Comparison of ENCODE assay signal across 13 cellular contexts in the genomic region with DNA sequence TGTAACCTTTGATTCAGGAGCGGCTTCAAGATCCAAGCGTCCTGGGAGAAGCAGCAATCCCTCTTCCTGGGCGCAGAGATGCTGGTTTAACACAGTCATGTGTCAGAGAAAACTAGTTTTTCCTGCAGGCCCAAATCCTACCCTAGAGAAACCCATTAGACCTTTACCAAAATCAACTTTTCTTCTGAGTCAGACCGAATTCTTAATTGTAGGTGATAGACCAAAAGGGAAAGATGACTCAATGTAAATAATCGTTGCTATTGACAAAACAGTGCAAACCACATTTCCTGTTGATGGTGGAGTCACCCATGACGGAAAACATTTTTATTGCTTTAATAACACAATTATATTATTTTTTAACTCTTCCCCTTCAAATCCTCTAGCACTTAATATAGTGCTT. TPM values are rescaled to one million over a fixed set of nuclear protein-coding genes. Genes with fewer than 3 reads are reported as not detected.
DNase-seq lines count a peak whose midpoint lies in the region; ATAC-seq, FAIRE-seq and TF ChIP-seq lines count a peak whose summit lies in the region.
"Had no signal": no experiment of that assay in that cellular context is flagged by ENCODE, and none has a peak within 500 bp of the region (broad histone marks: within the 10 kb centered on the region; RNA-seq: fewer than 3 reads in every experiment).

No MANE protein-coding gene starts in this region.

- no peak overlapping the region for H4K91ac ChIP-seq in IMR-90 (ENCODE audit: insufficient read depth, low read depth, low read length)

- no peak overlapping the region for H3K4me3 ChIP-seq in IMR-90 (ENCODE audit: insufficient read depth, low read depth, low read length)
- H3K4me3 ChIP-seq in HepG2 (replicated peaks in 1 of 3; ENCODE audit: insufficient read depth in 1 of 3, low read depth in 2 of 3, low read length in 3 of 3) = no peak overlapping the region
- H3K4me3 ChIP-seq: gastrocnemius medialis had no signal

- TF ChIP-seq RAD21 in IMR-90 (IDR thresholded peaks at IDR 0.05; ENCODE audit: low read length) (no peak), HepG2 (CRISPR knock-in tag; IDR thresholded peaks at IDR 0.05) (no peak)

- H2BK15ac ChIP-seq in IMR-90 (ENCODE audit: low read depth, low read length) = no peak overlapping the region

- H4K8ac ChIP-seq in IMR-90 (ENCODE audit: low read depth in 2 of 2, low read length in 2 of 2) = no peak overlapping the region

- H3K4me1 ChIP-seq in IMR-90 (ENCODE audit: control insufficient read depth, insufficient read depth, low read length) (no peaks in the 10 kb centered on the region), HepG2 (ENCODE audit: insufficient read depth, low read length) (no peaks in the 10 kb centered on the region)
- H3K4me1 ChIP-seq: gastrocnemius medialis had no signal

- H3K9me3 ChIP-seq in IMR-90 (ENCODE audit: control insufficient read depth, insufficient read depth, low read length) (0 out of 2 replicates have a peak, but pooled peaks cover 4% of the 10 kb centered on the region), HepG2 (ENCODE audit: low read length) (no peaks in the 10 kb centered on the region)
- H3K9me3 ChIP-seq: gastrocnemius medialis had no signal

- in situ Hi-C loops in IMR-90 (cut with MboI; ENCODE audit: low sequenced_read_pairs) (no loop called here), HepG2 (cut with HindIII; ENCODE audit: extremely low pct_ligation_motif_present, low pct_unique_long_range_greater_than_20kb) (no loop called here)

- WGBS in IMR-90 (ENCODE audit: extremely low coverage in 2 of 2, insufficient read length in 1 of 2), 2 experiments = no CpG with 5 or more reads among the region's 6 CpGs
- 44% methylated on average over 6 of the region's 6 CpGs for WGBS in HepG2 (ENCODE audit: low lambda C conversion rate)

- no peak overlapping the region for H2AK9ac ChIP-seq in IMR-90 (replicated peaks; ENCODE audit: low read depth, low read length, poor library complexity)

- H3K79me1 ChIP-seq in IMR-90 (ENCODE audit: low read depth in 1 of 2, low read length in 2 of 2) = no peaks in the 10 kb centered on the region

- no peak overlapping the region for H3K23ac ChIP-seq in IMR-90 (ENCODE audit: low read depth, low read length)

- TF ChIP-seq EP300 in HepG2 (IDR thresholded peaks at IDR 0.05; ENCODE audit: low read depth in 2 of 2, low read length in 2 of 2) (no peak; a peak in 1 of 4 replicates), HepG2 (CRISPR knock-in tag; IDR thresholded peaks at IDR 0.05; ENCODE audit: borderline replicate concordance) (no peak)

- peak; percentile 74 for DNase-seq in ELR (ENCODE audit: low read depth)
- DNase-seq in IMR-90 = no peak
- peak; percentile 46 for DNase-seq in foreskin melanocyte
- no peak for DNase-seq in HepG2 (ENCODE audit: low spot score)
- DNase-seq in NCI-H524 (lab: John Stamatoyannopoulos, UW) = no peak
- DNase-seq in activated CD4-positive, alpha-beta T cell treated with anti-CD3 and anti-CD28 coated beads for 48 hours = no peak
- DNase-seq in stimulated activated CD4-positive, alpha-beta T cell treated with anti-CD3 and anti-CD28 coated beads, Interleukin-4, amount 100 ng/mL, for 1 hour = no peak
- DNase-seq: activated naive CD8-positive, alpha-beta T cell treated with anti-CD3 and anti-CD28 coated beads, Interleukin-2, amount 50 U/mL, for 24 hours; gastrocnemius medialis; naive B cell; stimulated activated CD4-positive, alpha-beta T cell treated with anti-CD3 and anti-CD28 coated beads, Interleukin-1b, Interleukin-23, amount 100 ng/mL, for 48 hours had no signal

- H4K5ac ChIP-seq in IMR-90 (ENCODE audit: low read depth, low read length) = no peak overlapping the region

- H3K79me2 ChIP-seq in HepG2 (ENCODE audit: insufficient read depth, low read length) = no peaks in the 10 kb centered on the region

- intact Hi-C loops in IMR-90 (cut with micrococcal nuclease) (no loop called here), HepG2 (cut with micrococcal nuclease; ENCODE audit: unreplicated experiment) (no loop called here)

- H3K4ac ChIP-seq in IMR-90 (ENCODE audit: low read depth, low read length) = no peak overlapping the region

- FAIRE-seq in HepG2 (lab: Jason Lieb, UNC) = no peak

- TF ChIP-seq POLR2A in IMR-90 (IDR thresholded peaks at IDR 0.05; ENCODE audit: low read depth, low read length) = no peak
- no peak for TF ChIP-seq POLR2A in HepG2 (IDR thresholded peaks at IDR 0.05; ENCODE audit: insufficient read depth in 1 of 2, low read depth in 2 of 2, low read length in 2 of 2)

- dilution Hi-C loops in IMR-90 (cut with HindIII; ENCODE audit: low sequenced_read_pairs, unreplicated experiment) = no loop called here

- no peaks in the 10 kb centered on the region for H3K9me1 ChIP-seq in IMR-90 (ENCODE audit: insufficient read depth, low read length)

- no peak overlapping the region for H3K4me2 ChIP-seq in IMR-90 (ENCODE audit: low read depth, low read length)
- H3K4me2 ChIP-seq in HepG2 (ENCODE audit: low read depth, low read length) = no peak overlapping the region

- H3K14ac ChIP-seq in IMR-90 (replicated peaks; ENCODE audit: low read depth, low read length) = no peak overlapping the region

- TF ChIP-seq CTCF in IMR-90 (conservative IDR thresholded peaks at IDR 0.05; ENCODE audit: low read depth, low read length) (no peak), HepG2 (CRISPR knock-in tag; IDR thresholded peaks at IDR 0.05) (no peak)

- H3K27me3 ChIP-seq in IMR-90 (ENCODE audit: control insufficient read depth, insufficient read depth, low read length) (no peaks in the 10 kb centered on the region), HepG2 (ENCODE audit: control insufficient read depth in 1 of 2, insufficient read depth in 2 of 2, low read length in 2 of 2) (no peaks in the 10 kb centered on the region)
- H3K27me3 ChIP-seq: gastrocnemius medialis had no signal

- H4K20me1 ChIP-seq in IMR-90 (ENCODE audit: insufficient read depth, low read length) (no peaks in the 10 kb centered on the region), HepG2 (ENCODE audit: insufficient read depth, low read length) (no peaks in the 10 kb centered on the region)

- H3K9ac ChIP-seq in IMR-90 (ENCODE audit: low read depth, low read length) (no peak overlapping the region), HepG2 (ENCODE audit: insufficient read depth, low read depth, low read length) (no peak overlapping the region)

- H3K27ac ChIP-seq in IMR-90 (ENCODE audit: insufficient read depth, low read length) = no peak overlapping the region
- H3K27ac ChIP-seq in HepG2 (ENCODE audit: extremely low read length, insufficient read depth, low read length) = no peak overlapping the region
- H3K27ac ChIP-seq: gastrocnemius medialis, HL-60 had no signal

- POLR2A ChIA-PET in IMR-90 (lab: Charles Lee; ENCODE audit: unreplicated experiment) = no interaction called here
- POLR2A ChIA-PET in HepG2 (lab: Yijun Ruan, JAX) = no interaction called here

- H2AFZ ChIP-seq in IMR-90 (replicated peaks; ENCODE audit: low read length, poor library complexity) = no peak overlapping the region
- H2AFZ ChIP-seq in HepG2 (ENCODE audit: low read length) = no peak overlapping the region

- H3K36me3 ChIP-seq in IMR-90 (ENCODE audit: control insufficient read depth, insufficient read depth, low read length) (no peaks in the 10 kb centered on the region), HepG2 (replicated peaks in 1 of 2; ENCODE audit: control insufficient read depth in 1 of 2, insufficient read depth in 2 of 2, low read length in 2 of 2) (no peaks in the 10 kb centered on the region)
- H3K36me3 ChIP-seq: gastrocnemius medialis had no signal

- no peak overlapping the region for H3K56ac ChIP-seq in IMR-90 (ENCODE audit: extremely low read depth, insufficient read depth, low read length)

- CTCF ChIA-PET in IMR-90 (lab: Yijun Ruan, JAX) = no interaction called here
- CTCF ChIA-PET in HepG2 (lab: Yijun Ruan, JAX; ENCODE audit: low intra/inter-chr PET ratio, low total read pairs) = no interaction called here

- H2BK120ac ChIP-seq in IMR-90 (ENCODE audit: low read depth, low read length) = no peak overlapping the region

- H2BK20ac ChIP-seq in IMR-90 (ENCODE audit: low read depth, low read length) = no peak overlapping the region

- no peak overlapping the region for H3K18ac ChIP-seq in IMR-90 (ENCODE audit: low read depth, low read length)

- no peak overlapping the region for H2BK5ac ChIP-seq in IMR-90 (ENCODE audit: low read depth, low read length, poor library complexity, severe bottlenecking)

- ATAC-seq in GM21390 (IDR thresholded peaks at IDR 0.05; ENCODE audit: unreplicated experiment) (peak; percentile 78), IMR-90 (ENCODE audit: low read depth) (no peak), HepG2 (no peak)
- ATAC-seq: activated naive CD8-positive, alpha-beta T cell treated with anti-CD3 and anti-CD28 coated beads, Interleukin-2, amount 50 U/mL, for 24 hours; gastrocnemius medialis had no signal

- no peak overlapping the region for H2AK5ac ChIP-seq in IMR-90 (ENCODE audit: low read depth, low read length)

- BruUV-seq in IMR-90 (replicated peaks; lab: Mats Ljungman, UMichigan) (no TSS peak), HepG2 (replicated peaks; lab: Mats Ljungman, UMichigan) (no TSS peak)

RNA-seq across cellular contexts. Expression of gene SLC1A1, which starts 40.1 kb away (rescaled TPM):
- total RNA-seq in IMR-90 (2012; rRNA removed) = 3.9 and 4.1 TPM in 2 replicates
- 1.7 and 2.2 TPM in 2 replicates for polyA plus RNA-seq in IMR-90 (2012; rRNA removed)
- polyA plus RNA-seq in IMR-90 (2012; cell fraction: cytosol; rRNA removed) = 1.2 and 1.7 TPM in 2 replicates
- 0.72 and 2.0 TPM in 2 replicates for polyA plus RNA-seq in IMR-90 (2012; cell fraction: nucleus; rRNA removed; ENCODE audit: low replicate concordance)
- not detected in 2 replicates for total RNA-seq in HepG2 (2016; rRNA removed; fragmentation: Illumina TruSeq; extraction: Trizol)
- total RNA-seq in HepG2 (2016; cell fraction: cytosol; rRNA removed; fragmentation: Illumina TruSeq; extraction: Trizol; ENCODE audit: low read depth) = not detected in 2 replicates
- not detected in 2 replicates for total RNA-seq in HepG2 (2016; cell fraction: insoluble cytoplasmic fraction; rRNA removed; fragmentation: Illumina TruSeq; extraction: Trizol)
- not detected in 2 replicates for total RNA-seq in HepG2 (2016; cell fraction: membrane; rRNA removed; fragmentation: Illumina TruSeq; extraction: Trizol)
- total RNA-seq in HepG2 (2016; cell fraction: nucleus; rRNA removed; fragmentation: Illumina TruSeq; extraction: Trizol) = not detected in 2 replicates
- polyA plus RNA-seq in HepG2 (2011; rRNA removed) = not detected in 2 replicates
- not detected in 2 replicates for polyA plus RNA-seq in HepG2 (2011; cell fraction: cytosol; rRNA removed)
- polyA plus RNA-seq in HepG2 (2011; cell fraction: nucleus; rRNA removed) = not detected in 2 replicates
- not detected in 2 replicates for polyA plus RNA-seq in HepG2 (2012)
- polyA plus RNA-seq in HepG2 (2016; cell fraction: cytosol; fragmentation: Illumina TruSeq; extraction: Trizol; ENCODE audit: low read depth) = not detected in 2 replicates
- polyA plus RNA-seq in HepG2 (2016; cell fraction: insoluble cytoplasmic fraction; fragmentation: Illumina TruSeq; extraction: Trizol; ENCODE audit: low read depth) = not detected in 2 replicates
- not detected in 2 replicates for polyA plus RNA-seq in HepG2 (2016; cell fraction: membrane; fragmentation: Illumina TruSeq; extraction: Trizol; ENCODE audit: low read depth)
- polyA plus RNA-seq in HepG2 (2016; cell fraction: nucleus; fragmentation: Illumina TruSeq; extraction: Trizol; ENCODE audit: insufficient read depth, low read depth) = not detected in 2 replicates
- polyA minus RNA-seq in HepG2 (2011; rRNA and poly(A)+ RNA removed; ENCODE audit: low replicate concordance) = 10.5 TPM in 1 of 2 replicates, not detected in the other
- not detected in 2 replicates for polyA minus RNA-seq in HepG2 (2011; cell fraction: cytosol; rRNA and poly(A)+ RNA removed)
- not detected in 2 replicates for polyA minus RNA-seq in HepG2 (2011; cell fraction: nucleus; rRNA and poly(A)+ RNA removed)

Comparison
In these comparisons a context has a peak if more than half of its experiments do, and no peak if none do; other contexts are left out.
1. DNase-seq: peak in ELR (single experiment) and foreskin melanocyte (single experiment); none in IMR-90 (single experiment), HepG2 (single experiment), NCI-H524 (0 of 2), activated CD4-positive, alpha-beta T cell treated with anti-CD3 and anti-CD28 coated beads for 48 hours (single experiment) and stimulated activated CD4-positive, alpha-beta T cell treated with anti-CD3 and anti-CD28 coated beads, Interleukin-4, amount 100 ng/mL, for 1 hour (single experiment).